22 cellular contexts compared by ENCODE assay signal in the genomic region with DNA sequence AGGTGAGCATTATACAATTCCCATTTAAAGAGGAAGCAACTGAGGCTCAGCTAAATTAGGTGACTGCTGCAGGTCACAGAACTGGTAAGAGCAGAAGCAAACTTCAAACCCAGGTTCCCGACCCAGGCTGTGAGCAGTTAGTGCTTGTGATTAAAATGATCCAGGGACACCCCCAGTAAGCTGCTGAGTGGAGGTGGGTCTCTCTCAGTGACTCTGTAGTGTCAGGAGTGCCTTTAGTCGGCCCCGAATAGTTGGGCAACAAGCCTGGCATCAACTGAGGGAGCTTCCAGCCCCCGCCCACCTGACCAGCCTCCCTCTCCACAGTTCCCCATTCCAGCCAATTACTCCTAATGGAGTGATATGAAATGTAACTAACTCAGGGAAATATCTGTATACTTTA.
"Had no signal": no experiment of that assay in that cellular context is flagged by ENCODE, and none has a peak within 500 bp of the region (broad histone marks: within the 10 kb centered on the region; RNA-seq: fewer than 3 reads in every experiment).

No MANE protein-coding gene starts in this region.

- H3K4me1 ChIP-seq: gastrocnemius medialis, prostate gland, testis had no signal

- DNase-seq: dorsolateral prefrontal cortex; effector CD4-positive, alpha-beta T cell; foreskin fibroblast; gastrocnemius medialis; kidney; mesenchymal stem cell; midbrain; naive thymus-derived CD4-positive, alpha-beta T cell; stimulated activated CD4-positive, alpha-beta T cell treated with anti-CD3 and anti-CD28 coated beads, Interleukin-2, amount 100 ng/mL, for 24 hours; stimulated activated CD4-positive, alpha-beta T cell treated with anti-CD3 and anti-CD28 coated beads, Interleukin-4, amount 100 ng/mL, for 24 hours; stimulated activated naive CD4-positive, alpha-beta T cell treated with Interleukin-2 at 50 U/mL for 16 hours; substantia nigra; testis had no signal

- H3K27ac ChIP-seq: dorsolateral prefrontal cortex, epithelial cell of prostate, gastrocnemius medialis, neural progenitor cell, prostate gland, right atrium auricular region, testis, tibial artery had no signal

- H3K27me3 ChIP-seq: dorsolateral prefrontal cortex, neural progenitor cell, right atrium auricular region, testis, tibial artery had no signal

- H3K36me3 ChIP-seq: gastrocnemius medialis, neural progenitor cell, prostate gland, right atrium auricular region, tibial artery had no signal

- H3K9me3 ChIP-seq: gastrocnemius medialis, prostate gland, right atrium auricular region, testis, tibial artery had no signal

- ATAC-seq: esophagus mucosa; gastrocnemius medialis; left lobe of liver; naive thymus-derived CD4-positive, alpha-beta T cell; sciatic nerve; stimulated activated effector memory CD8-positive, alpha-beta T cell treated with anti-CD3 and anti-CD28 coated beads, Interleukin-12 subunit alpha, Interleukin-12 subunit beta, amount 100 ng/mL, for 72 hours had no signal

- H3K4me3 ChIP-seq: dorsolateral prefrontal cortex, gastrocnemius medialis, neural progenitor cell, prostate gland, right atrium auricular region, testis, tibial artery had no signal
